ENCODE assay signal across 8 cellular contexts in the genomic region with DNA sequence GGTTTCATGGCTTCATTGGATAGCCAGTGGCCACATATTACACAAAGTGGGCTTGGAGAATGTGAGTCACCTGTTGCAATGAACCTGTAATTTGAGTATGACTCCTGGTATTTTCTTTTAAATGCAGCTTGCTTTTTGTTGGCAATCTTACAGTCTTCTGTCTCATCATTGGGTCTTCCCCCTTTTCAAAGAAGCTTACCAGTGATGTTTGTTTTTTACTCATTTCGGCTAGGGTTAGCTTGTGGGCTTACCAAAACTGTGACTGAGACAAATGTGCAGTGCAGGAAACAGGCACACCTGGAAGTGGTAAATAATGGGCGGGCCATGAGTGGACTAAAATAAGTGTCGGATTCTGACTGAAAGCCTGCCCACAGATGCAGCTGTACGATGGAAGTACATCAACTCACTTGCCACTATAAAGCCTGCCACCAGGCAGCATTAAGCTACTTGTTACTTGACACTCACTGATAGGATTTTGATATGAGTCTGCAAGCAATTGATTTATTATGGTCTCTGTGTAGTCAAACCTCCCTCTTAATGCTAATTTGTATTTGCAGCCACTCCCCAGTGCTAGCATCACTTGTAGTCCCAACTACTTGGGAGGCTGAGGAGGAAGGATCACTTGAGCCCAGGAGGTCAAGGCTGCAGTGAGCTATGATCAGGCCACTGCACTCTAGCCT. TPM values are rescaled to one million over a fixed set of nuclear protein-coding genes. Genes with fewer than 3 reads are reported as not detected.
DNase-seq lines count a peak whose midpoint lies in the region; ATAC-seq and TF ChIP-seq lines count a peak whose summit lies in the region.

No MANE protein-coding gene starts in this region.

- no peak overlapping the region for H3K4me3 ChIP-seq in GM12864 (ENCODE audit: low read depth, low read length)
- no peak overlapping the region for H3K4me3 ChIP-seq in Jurkat, Clone E6-1 (ENCODE audit: low read length)

- ATAC-seq in GM21526 (IDR thresholded peaks at IDR 0.05; ENCODE audit: low FRiP score, unreplicated experiment): peak; percentile 79

- no peak for TF ChIP-seq CTCF in GM12864 (IDR thresholded peaks at IDR 0.05; ENCODE audit: low read depth, low read length, missing control alignments)

- DNase-seq in GM12864 (ENCODE audit: low read depth) (peak; percentile 87), SKM-1 (lab: John Stamatoyannopoulos, UW; ENCODE audit: unreplicated experiment) (no peak), amniotic stem cell (lab: John Stamatoyannopoulos, UW) (no peak), mesenteric fat pad (ENCODE audit: low spot score) (no peak), NCI-H526 (lab: John Stamatoyannopoulos, UW) (no peak)
- peak; percentile 87 for DNase-seq in Jurkat, Clone E6-1 (ENCODE audit: low read depth, low spot score)
- DNase-seq in activated effector memory CD4-positive, alpha-beta T cell treated with anti-CD3 and anti-CD28 coated beads, Interleukin-2, amount 50 U/mL, for 16 hours: peak; percentile 84

RNA-seq across cellular contexts. Expression of a gene that starts 4.2 kb away (rescaled TPM):
- 1.7 TPM for polyA plus RNA-seq in Jurkat, Clone E6-1 (2012; ENCODE audit: insufficient read depth, insufficient read length)
- total RNA-seq in mesenteric fat pad: 2.5 TPM

Comparison
In these comparisons a context has a peak if more than half of its experiments do, and no peak if none do; other contexts are left out.
1. DNase-seq: peak in GM12864 (single experiment), Jurkat, Clone E6-1 (single experiment) and activated effector memory CD4-positive, alpha-beta T cell treated with anti-CD3 and anti-CD28 coated beads, Interleukin-2, amount 50 U/mL, for 16 hours (single experiment); none in SKM-1 (single experiment), amniotic stem cell (single experiment), mesenteric fat pad (single experiment) and NCI-H526 (0 of 2).